Comparison of ENCODE assay signal across 16 cellular contexts in the genomic region with DNA sequence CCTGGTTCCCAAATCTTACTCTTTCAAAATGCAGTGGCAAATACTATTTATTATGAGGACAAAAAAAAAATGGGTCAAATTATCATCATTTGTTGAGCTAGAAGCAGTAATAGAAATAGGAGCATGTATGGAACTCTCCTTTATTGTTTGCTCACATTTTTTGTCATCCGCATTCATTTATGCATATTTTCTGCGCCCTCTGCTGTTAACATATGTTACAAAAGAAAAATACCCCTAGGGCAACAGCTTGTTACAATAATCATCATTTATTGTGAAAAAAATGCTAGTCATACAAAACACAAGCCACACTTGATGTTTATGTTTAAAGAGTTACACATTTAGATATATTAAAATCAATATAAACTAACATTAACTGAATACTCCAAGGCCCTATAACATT.
DNase-seq lines count a peak whose midpoint lies in the region; ATAC-seq and TF ChIP-seq lines count a peak whose summit lies in the region.
"Had no signal": no experiment of that assay in that cellular context is flagged by ENCODE, and none has a peak within 500 bp of the region (broad histone marks: within the 10 kb centered on the region; RNA-seq: fewer than 3 reads in every experiment).

No MANE protein-coding gene starts in this region.

- no peak overlapping the region for H3K4me3 Mint-ChIP-seq in activated CD4-positive, alpha-beta memory T cell treated with anti-CD3 and anti-CD28 coated beads for 36 hours
- H3K4me3 Mint-ChIP-seq: activated CD8-positive, alpha-beta memory T cell treated with anti-CD3 and anti-CD28 coated beads, Interleukin-2, amount 10 ng/mL, durations not matched to agents 7 days and 5 days; naive thymus-derived CD4-positive, alpha-beta T cell had no signal

- H3K27me3 Mint-ChIP-seq in activated CD4-positive, alpha-beta memory T cell treated with anti-CD3 and anti-CD28 coated beads for 36 hours: no peaks in the 10 kb centered on the region
- H3K27me3 Mint-ChIP-seq: activated CD8-positive, alpha-beta memory T cell treated with anti-CD3 and anti-CD28 coated beads, Interleukin-2, amount 10 ng/mL, durations not matched to agents 7 days and 5 days; naive thymus-derived CD4-positive, alpha-beta T cell had no signal

- intact Hi-C loops in activated CD4-positive, alpha-beta memory T cell treated with anti-CD3 and anti-CD28 coated beads for 36 hours (cut with micrococcal nuclease): no loop called here

- peaks cover 3% of the 10 kb centered on the region for H3K9me3 Mint-ChIP-seq in activated CD4-positive, alpha-beta memory T cell treated with anti-CD3 and anti-CD28 coated beads for 36 hours

- H3K4me1 ChIP-seq in Loucy (ENCODE audit: insufficient read depth, low read length, poor library complexity, severe bottlenecking) (no peaks in the 10 kb centered on the region), RWPE2 (ENCODE audit: insufficient read depth, poor library complexity, severe bottlenecking) (no peaks in the 10 kb centered on the region)
- H3K4me1 ChIP-seq: suprapubic skin had no signal

- H3K36me3 ChIP-seq in Loucy (ENCODE audit: insufficient read depth, low read length) (no peaks in the 10 kb centered on the region), RWPE2 (ENCODE audit: low read depth) (no peaks in the 10 kb centered on the region)
- H3K36me3 ChIP-seq: suprapubic skin had no signal

- H3K27ac ChIP-seq in 22Rv1 (no peak overlapping the region), C4-2B (no peak overlapping the region), RWPE2 (ENCODE audit: poor library complexity, severe bottlenecking) (no peak overlapping the region)
- H3K27ac ChIP-seq: suprapubic skin had no signal

- DNase-seq in RWPE2 (ENCODE audit: low spot score): no peak
- DNase-seq in dermis blood vessel endothelial cell: no peak
- DNase-seq in activated CD4-positive, alpha-beta memory T cell treated with anti-CD3 and anti-CD28 coated beads for 36 hours: no peak
- DNase-seq: activated CD8-positive, alpha-beta memory T cell treated with anti-CD3 and anti-CD28 coated beads, Interleukin-2, amount 10 ng/mL, durations not matched to agents 7 days and 5 days; amniotic stem cell; central memory CD4-positive, alpha-beta T cell; effector CD8-positive, alpha-beta T cell; naive thymus-derived CD4-positive, alpha-beta T cell; NCI-H2029 treated with DMSO at 0.1 percent for 48 hours; posterior cingulate gyrus; small intestine had no signal

- H3K4me1 Mint-ChIP-seq in activated CD4-positive, alpha-beta memory T cell treated with anti-CD3 and anti-CD28 coated beads for 36 hours (ENCODE audit: low read depth): no peaks in the 10 kb centered on the region
- H3K4me1 Mint-ChIP-seq: activated CD8-positive, alpha-beta memory T cell treated with anti-CD3 and anti-CD28 coated beads, Interleukin-2, amount 10 ng/mL, durations not matched to agents 7 days and 5 days; naive thymus-derived CD4-positive, alpha-beta T cell had no signal

- H3K79me2 ChIP-seq in Loucy (ENCODE audit: insufficient read depth, low read length): no peaks in the 10 kb centered on the region

- H3K9ac ChIP-seq in Loucy (ENCODE audit: low read depth, low read length, poor library complexity, severe bottlenecking): no peak overlapping the region

- ATAC-seq in RWPE2 (ENCODE audit: low read depth) (no peak), GM21528 (IDR thresholded peaks at IDR 0.05; ENCODE audit: low FRiP score, unreplicated experiment) (no peak)
- ATAC-seq: activated CD8-positive, alpha-beta memory T cell treated with anti-CD3 and anti-CD28 coated beads, Interleukin-2, amount 10 ng/mL, durations not matched to agents 7 days and 5 days; naive thymus-derived CD4-positive, alpha-beta T cell had no signal

- H2AFZ ChIP-seq in Loucy (ENCODE audit: low read length): no peak overlapping the region

- peak; percentile 42 for TF ChIP-seq CTCF in 22Rv1 (IDR thresholded peaks at IDR 0.05)
- peak; percentile 60 for TF ChIP-seq CTCF in C4-2B (conservative IDR thresholded peaks at IDR 0.05)
- peak; percentile 29 for TF ChIP-seq CTCF in Loucy (conservative IDR thresholded peaks at IDR 0.05; ENCODE audit: low read length)
- TF ChIP-seq CTCF in RWPE2 (IDR thresholded peaks at IDR 0.05; ENCODE audit: poor library complexity, severe bottlenecking): peak; percentile 41

- H3K27me3 ChIP-seq in Loucy (ENCODE audit: insufficient read depth, low read length, poor library complexity, severe bottlenecking): no peaks in the 10 kb centered on the region
- H3K27me3 ChIP-seq in RWPE2 (ENCODE audit: insufficient read depth, poor library complexity, severe bottlenecking): no peaks in the 10 kb centered on the region
- H3K27me3 ChIP-seq: suprapubic skin had no signal

- no peaks in the 10 kb centered on the region for H4K20me1 ChIP-seq in Loucy (ENCODE audit: insufficient read depth, low read length, poor library complexity, severe bottlenecking)

- POLR2A ChIA-PET in activated CD4-positive, alpha-beta memory T cell treated with anti-CD3 and anti-CD28 coated beads for 36 hours (lab: Charles Lee): no interaction called here

- CTCF ChIA-PET in activated CD4-positive, alpha-beta memory T cell treated with anti-CD3 and anti-CD28 coated beads for 36 hours (lab: Charles Lee): no interaction called here

- no peaks in the 10 kb centered on the region for H3K36me3 Mint-ChIP-seq in activated CD4-positive, alpha-beta memory T cell treated with anti-CD3 and anti-CD28 coated beads for 36 hours
- H3K36me3 Mint-ChIP-seq: activated CD8-positive, alpha-beta memory T cell treated with anti-CD3 and anti-CD28 coated beads, Interleukin-2, amount 10 ng/mL, durations not matched to agents 7 days and 5 days; naive thymus-derived CD4-positive, alpha-beta T cell had no signal

- H3K27ac Mint-ChIP-seq in activated CD4-positive, alpha-beta memory T cell treated with anti-CD3 and anti-CD28 coated beads for 36 hours: no peak overlapping the region
- H3K27ac Mint-ChIP-seq: activated CD8-positive, alpha-beta memory T cell treated with anti-CD3 and anti-CD28 coated beads, Interleukin-2, amount 10 ng/mL, durations not matched to agents 7 days and 5 days; naive thymus-derived CD4-positive, alpha-beta T cell had no signal

- H3K4me3 ChIP-seq in Loucy (ENCODE audit: low read length, poor library complexity, severe bottlenecking): no peak overlapping the region
- H3K4me3 ChIP-seq in RWPE2 (ENCODE audit: severe bottlenecking): no peak overlapping the region
- H3K4me3 ChIP-seq: suprapubic skin had no signal

- H3F3A ChIP-seq in Loucy (ENCODE audit: low read depth): no peaks in the 10 kb centered on the region

- no peaks in the 10 kb centered on the region for H3K9me3 ChIP-seq in Loucy (ENCODE audit: insufficient read depth, low read depth, low read length)
- no peaks in the 10 kb centered on the region for H3K9me3 ChIP-seq in RWPE2 (ENCODE audit: severe bottlenecking)
- H3K9me3 ChIP-seq: suprapubic skin had no signal

- no peak overlapping the region for H3K4me2 ChIP-seq in Loucy (ENCODE audit: low read depth, low read length, poor library complexity, severe bottlenecking)

- no peaks in the 10 kb centered on the region for H3K9me2 ChIP-seq in Loucy (replicated peaks; ENCODE audit: low read depth, low read length)
